10 cellular contexts compared by ENCODE assay signal in the genomic region with DNA sequence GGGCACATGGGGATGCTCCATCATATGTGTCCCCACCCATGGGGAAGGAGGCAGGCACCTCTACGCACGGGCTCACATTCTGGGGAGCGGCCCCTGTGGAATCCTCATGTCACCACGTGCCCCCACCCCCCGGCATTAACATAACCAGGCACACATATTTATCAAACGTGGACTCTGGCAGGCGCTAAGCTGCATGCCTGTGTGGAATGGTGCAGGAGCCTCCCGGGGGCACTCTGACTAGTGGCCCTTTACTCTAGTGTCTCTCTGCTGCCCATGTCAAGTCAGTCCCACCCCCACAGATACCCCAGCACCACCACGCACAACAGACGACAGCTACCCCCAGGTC.
DNase-seq lines count a peak whose midpoint lies in the region; ATAC-seq and TF ChIP-seq lines count a peak whose summit lies in the region.
"Had no signal": no experiment of that assay in that cellular context is flagged by ENCODE, and none has a peak within 500 bp of the region (broad histone marks: within the 10 kb centered on the region; RNA-seq: fewer than 3 reads in every experiment).

No MANE protein-coding gene starts in this region.

- peak overlapping the region; percentile 85 for H3K27ac Mint-ChIP-seq in activated CD8-positive, alpha-beta T cell treated with anti-CD3 and anti-CD28 coated beads for 36 hours

- H3K9me3 Mint-ChIP-seq in activated CD8-positive, alpha-beta T cell treated with anti-CD3 and anti-CD28 coated beads for 36 hours = no peaks in the 10 kb centered on the region

- TF ChIP-seq CTCF in activated CD8-positive, alpha-beta T cell treated with anti-CD3 and anti-CD28 coated beads for 36 hours (IDR thresholded peaks at IDR 0.05) = no peak
- no peak for TF ChIP-seq CTCF in left lung (IDR thresholded peaks at IDR 0.05)

- WGBS in thymus = 85% methylated on average over 10 of the region's 10 CpGs

- no peaks in the 10 kb centered on the region for H3K27me3 ChIP-seq in left lung
- H3K27me3 ChIP-seq in thymus (ENCODE audit: control insufficient read depth, insufficient read depth) = no peaks in the 10 kb centered on the region
- H3K27me3 ChIP-seq: ovary had no signal

- intact Hi-C loops in Right ventricle myocardium inferior (cut with DNase I) = no loop called here
- intact Hi-C loops in cardiac septum (cut with DNase I) = no loop called here
- intact Hi-C loops in activated CD8-positive, alpha-beta T cell treated with anti-CD3 and anti-CD28 coated beads for 36 hours (cut with micrococcal nuclease) = loop anchor here (2.0 to 10.0 kb wide), 2 partner anchors 23 to 63 kb away; a partner anchor contains a TSS
- intact Hi-C loops in left lung (cut with DNase I) = no loop called here

- POLR2A ChIA-PET in activated CD8-positive, alpha-beta T cell treated with anti-CD3 and anti-CD28 coated beads for 36 hours (lab: Charles Lee) = interaction anchor here (0.6 to 12.7 kb wide), 15 partner anchors 9 to 515 kb away, joined by 3 to 167 read pairs (median 7); a partner anchor contains a TSS

- peaks cover 41% of the 10 kb centered on the region for H3K36me3 Mint-ChIP-seq in activated CD8-positive, alpha-beta T cell treated with anti-CD3 and anti-CD28 coated beads for 36 hours (ENCODE audit: low read depth)

- H3K4me1 ChIP-seq in left lung (peaks cover 20 to 54% of the 10 kb centered on the region in 2 donors), thymus (ENCODE audit: control insufficient read depth, insufficient read depth, low read length) (peaks cover 26% of the 10 kb centered on the region)

- H3K27ac ChIP-seq in left lung (peak overlapping the region in 1 of 2 donors; percentile 61), thymus (ENCODE audit: low read depth) (peak overlapping the region; percentile 77)
- H3K27ac ChIP-seq: ovary had no signal

- peak; percentile 59 for DNase-seq in Right ventricle myocardium inferior (ENCODE audit: missing footprints)
- DNase-seq in cardiac septum (ENCODE audit: low spot score) = no peak
- DNase-seq in activated CD8-positive, alpha-beta T cell treated with anti-CD3 and anti-CD28 coated beads for 36 hours = peak; percentile 28
- DNase-seq in left lung = no peak
- no peak for DNase-seq in effector CD8-positive, alpha-beta T cell (lab: John Stamatoyannopoulos, UW)
- no peak for DNase-seq in foreskin melanocyte
- no peak for DNase-seq in AG20443 (ENCODE audit: low spot score)
- DNase-seq: NCI-H1694 had no signal

- H3K4me3 ChIP-seq in left lung = peak overlapping the region in 1 of 2 donors; percentile 9
- peak overlapping the region; percentile 45 for H3K4me3 ChIP-seq in thymus (ENCODE audit: low read length)

- peak overlapping the region; percentile 65 for H3K4me3 Mint-ChIP-seq in activated CD8-positive, alpha-beta T cell treated with anti-CD3 and anti-CD28 coated beads for 36 hours

- H3K9me3 ChIP-seq in left lung = no peaks in the 10 kb centered on the region
- no peaks in the 10 kb centered on the region for H3K9me3 ChIP-seq in thymus (ENCODE audit: control insufficient read depth)
- H3K9me3 ChIP-seq: ovary had no signal

- H3K4me1 Mint-ChIP-seq in activated CD8-positive, alpha-beta T cell treated with anti-CD3 and anti-CD28 coated beads for 36 hours (ENCODE audit: low read depth) = peaks cover 95% of the 10 kb centered on the region

- no peaks in the 10 kb centered on the region for H3K27me3 Mint-ChIP-seq in activated CD8-positive, alpha-beta T cell treated with anti-CD3 and anti-CD28 coated beads for 36 hours

- ATAC-seq in Right ventricle myocardium inferior = no peak
- ATAC-seq in activated CD8-positive, alpha-beta T cell treated with anti-CD3 and anti-CD28 coated beads for 36 hours = no peak
- peak; percentile 10 for ATAC-seq in left lung

- CTCF ChIA-PET in activated CD8-positive, alpha-beta T cell treated with anti-CD3 and anti-CD28 coated beads for 36 hours (lab: Charles Lee) = interaction anchor here (0.6 to 14.9 kb wide), 11 partner anchors 10 to 65 kb away, joined by 3 to 183 read pairs (median 9); a partner anchor contains a TSS

- H3K36me3 ChIP-seq in left lung = no peaks in the 10 kb centered on the region
- H3K36me3 ChIP-seq in thymus (ENCODE audit: control insufficient read depth, insufficient read depth) = peaks cover 10% of the 10 kb centered on the region
- H3K36me3 ChIP-seq: ovary had no signal

Comparison
In these comparisons a context has a peak if more than half of its experiments do, and no peak if none do; other contexts are left out.
1. DNase-seq: peak in Right ventricle myocardium inferior (single experiment) and activated CD8-positive, alpha-beta T cell treated with anti-CD3 and anti-CD28 coated beads for 36 hours (single experiment); none in cardiac septum (single experiment), left lung (0 of 2), effector CD8-positive, alpha-beta T cell (single experiment), foreskin melanocyte (single experiment) and AG20443 (single experiment).